1 cellular context compared by ENCODE assay signal in the genomic region with DNA sequence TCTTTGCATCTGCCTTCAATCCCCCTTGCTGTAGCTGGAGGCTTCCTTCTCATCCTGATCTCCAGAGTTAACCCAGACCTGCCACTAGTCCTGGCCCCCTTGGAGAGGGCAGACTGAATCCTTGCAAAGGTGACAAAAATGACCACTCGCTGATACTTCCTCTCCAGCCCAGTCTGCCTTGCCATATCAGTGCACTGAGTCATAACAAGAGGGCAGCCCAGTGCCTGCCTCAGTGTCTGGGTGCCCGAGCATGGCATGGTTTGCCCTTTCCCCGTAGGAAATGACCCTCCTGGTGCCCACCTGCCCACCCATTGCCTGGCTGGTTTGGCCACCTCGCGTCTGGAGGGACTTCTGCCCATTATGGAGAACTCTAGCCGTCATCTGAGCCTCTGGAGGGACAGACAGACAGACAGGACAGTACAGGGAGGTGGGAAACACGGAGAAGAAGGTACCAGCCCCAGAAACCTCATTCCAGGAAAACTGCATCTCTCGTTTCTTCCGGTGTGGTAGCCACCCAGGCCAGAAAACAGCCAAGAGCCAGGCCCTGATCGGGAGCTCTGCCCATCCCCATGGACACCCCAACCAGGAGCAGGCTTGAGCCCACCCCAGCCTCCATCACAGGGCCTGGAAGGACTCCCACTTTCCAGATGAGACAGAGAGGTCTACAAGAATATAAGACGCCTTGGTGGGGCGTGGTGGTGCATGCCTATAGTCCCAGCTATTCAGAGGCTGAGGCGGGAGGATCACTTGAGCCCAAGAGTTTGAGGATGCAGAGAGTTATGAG.
TF ChIP-seq lines count a peak whose summit lies in the region.

No MANE protein-coding gene starts in this region.

TF ChIP-seq in H1, 55 proteins besides CTCF, POLR2A, EP300 and RAD21:
- TF ChIP-seq PHF8 (conservative IDR thresholded peaks at IDR 0.05; ENCODE audit: low read depth, low read length) (no peak), KDM1A (IDR thresholded peaks at IDR 0.05; ENCODE audit: borderline replicate concordance, low read length) (peak; percentile 35; the same call in 1 of the 2 replicates), SIN3A (conservative IDR thresholded peaks at IDR 0.05 in 1 of 2, IDR thresholded peaks at IDR 0.05 in 1 of 2; ENCODE audit: low read depth in 1 of 2, low read length in 2 of 2) (no peak)
